18 cellular contexts compared by ENCODE assay signal in genomic region chr11:22343411-22344032, GRCh38. TPM values are rescaled to one million over a fixed set of nuclear protein-coding genes. Genes with fewer than 3 reads are reported as not detected.
DNase-seq lines count a peak whose midpoint lies in the region; ATAC-seq, FAIRE-seq and TF ChIP-seq lines count a peak whose summit lies in the region.
"Had no signal": no experiment of that assay in that cellular context is flagged by ENCODE, and none has a peak within 500 bp of the region (broad histone marks: within the 10 kb centered on the region; RNA-seq: fewer than 3 reads in every experiment).

No MANE protein-coding gene starts in this region.

- H3K9me3 ChIP-seq in endothelial cell of umbilical vein (replicated peaks; ENCODE audit: control insufficient read depth, insufficient read depth, low read length) (no peaks in the 10 kb centered on the region), neural progenitor cell (ENCODE audit: low read depth) (no peaks in the 10 kb centered on the region), OCI-LY7 (ENCODE audit: low read length) (no peaks in the 10 kb centered on the region)

- no peak overlapping the region for H3K27ac ChIP-seq in endothelial cell of umbilical vein (ENCODE audit: insufficient read depth, low read depth, low read length)
- no peak overlapping the region for H3K27ac ChIP-seq in neural progenitor cell
- no peak overlapping the region for H3K27ac ChIP-seq in OCI-LY7 (ENCODE audit: low read depth, low read length, poor library complexity, severe bottlenecking)
- H3K27ac ChIP-seq: BLaER1, brain microvascular endothelial cell, GM23248 had no signal

- H2AFZ ChIP-seq in endothelial cell of umbilical vein (ENCODE audit: low read depth, low read length) (no peak overlapping the region), neural progenitor cell (replicated peaks) (peak overlapping the region; percentile 23), OCI-LY7 (ENCODE audit: low read length) (no peak overlapping the region)
- H2AFZ ChIP-seq: GM23248 had no signal

- H3K9ac ChIP-seq in endothelial cell of umbilical vein (replicated peaks; ENCODE audit: extremely low read depth, insufficient read depth, low read length) (no peak overlapping the region), neural progenitor cell (no peak overlapping the region)
- H3K9ac ChIP-seq: BLaER1, GM23248 had no signal

- H3K4me3 ChIP-seq in endothelial cell of umbilical vein (replicated peaks in 1 of 3; ENCODE audit: insufficient read depth in 1 of 3, low read depth in 1 of 3, low read length in 3 of 3) (no peak overlapping the region), neural progenitor cell (peak overlapping the region; percentile 46), OCI-LY7 (ENCODE audit: low read depth, low read length, poor library complexity, severe bottlenecking) (no peak overlapping the region)
- H3K4me3 ChIP-seq: BLaER1, GM23248 had no signal

- ATAC-seq in HG03432 (IDR thresholded peaks at IDR 0.05; ENCODE audit: unreplicated experiment), result no peak

- H3K9me1 ChIP-seq in endothelial cell of umbilical vein (replicated peaks; ENCODE audit: control insufficient read depth, extremely low read depth, insufficient read depth, low read length), result no peaks in the 10 kb centered on the region

- H3K9me3 Mint-ChIP-seq in neural progenitor cell, result peaks cover 11% of the 10 kb centered on the region

- H3K79me2 ChIP-seq in endothelial cell of umbilical vein (ENCODE audit: control insufficient read depth, insufficient read depth, low read length), result no peaks in the 10 kb centered on the region
- no peaks in the 10 kb centered on the region for H3K79me2 ChIP-seq in neural progenitor cell (ENCODE audit: low read depth)
- no peaks in the 10 kb centered on the region for H3K79me2 ChIP-seq in OCI-LY7 (ENCODE audit: insufficient read depth, low read depth, low read length)

- H3F3A ChIP-seq in neural progenitor cell (ENCODE audit: low read depth), result peaks cover 2% of the 10 kb centered on the region

- intact Hi-C loops in endothelial cell of umbilical vein (cut with micrococcal nuclease) (no loop called here), OCI-LY7 (cut with micrococcal nuclease; ENCODE audit: unreplicated experiment) (no loop called here)

- DNase-seq in ELF-1 (ENCODE audit: low read depth, low spot score), result peak; percentile 34
- peak; percentile 44 for DNase-seq in NCI-H1105 (lab: John Stamatoyannopoulos, UW)
- no peak for DNase-seq in endothelial cell of umbilical vein (ENCODE audit: low read depth, low spot score)
- peak; percentile 46 for DNase-seq in neural progenitor cell (ENCODE audit: low spot score)
- no peak for DNase-seq in NCI-H128 (lab: John Stamatoyannopoulos, UW; ENCODE audit: unreplicated experiment)
- DNase-seq in OCI-LY7 (ENCODE audit: low spot score), result no peak
- DNase-seq in middle frontal gyrus (ENCODE audit: extremely low spot score, low spot score), result no peak
- DNase-seq: activated gamma-delta T cell; brain microvascular endothelial cell; effector CD4-positive, alpha-beta T cell; GM23248; Karpas-422; NCI-H1930 had no signal

- H3K9me2 ChIP-seq in OCI-LY7 (ENCODE audit: insufficient read depth, low read length), result no peaks in the 10 kb centered on the region

- H3K27me3 ChIP-seq in endothelial cell of umbilical vein (ENCODE audit: control insufficient read depth in 2 of 2, insufficient read depth in 2 of 2, low read length in 2 of 2) (peaks cover 43 to 65% of the 10 kb centered on the region in 2 experiments), neural progenitor cell (peaks cover 69% of the 10 kb centered on the region)

- CTCF ChIA-PET in endothelial cell of umbilical vein (lab: Charles Lee), result no interaction called here
- CTCF ChIA-PET in OCI-LY7 (lab: Charles Lee; ENCODE audit: unreplicated experiment), result no interaction called here

- no peak overlapping the region for H3K27ac Mint-ChIP-seq in neural progenitor cell

- BruUV-seq in endothelial cell of umbilical vein (replicated peaks; lab: Mats Ljungman, UMichigan), result no TSS peak
- BruUV-seq in OCI-LY7 (replicated peaks; lab: Mats Ljungman, UMichigan), result no TSS peak

- no peaks in the 10 kb centered on the region for H3K36me3 Mint-ChIP-seq in neural progenitor cell

- TF ChIP-seq CTCF in endothelial cell of umbilical vein (IDR thresholded peaks at IDR 0.05; ENCODE audit: extremely low read depth in 1 of 2, insufficient read depth in 1 of 2, low read depth in 1 of 2, low read length in 2 of 2) (no peak), neural progenitor cell (IDR thresholded peaks at IDR 0.05) (no peak), OCI-LY7 (conservative IDR thresholded peaks at IDR 0.05; ENCODE audit: low read length) (no peak)

- peaks cover 16% of the 10 kb centered on the region for H3K4me1 Mint-ChIP-seq in neural progenitor cell

- no peak overlapping the region for H3K4me3 Mint-ChIP-seq in neural progenitor cell

- peaks cover 53% of the 10 kb centered on the region for H3K27me3 Mint-ChIP-seq in neural progenitor cell (ENCODE audit: insufficient read depth, low read depth)

- no peak overlapping the region for H3K4me2 ChIP-seq in endothelial cell of umbilical vein (ENCODE audit: insufficient read depth, low read length)
- H3K4me2 ChIP-seq in neural progenitor cell, result peak overlapping the region; percentile 88
- H3K4me2 ChIP-seq in OCI-LY7 (ENCODE audit: low read length), result no peak overlapping the region
- H3K4me2 ChIP-seq: BLaER1 had no signal

- no peak for TF ChIP-seq POLR2A in endothelial cell of umbilical vein (IDR thresholded peaks at IDR 0.05; ENCODE audit: low read depth, low read length)

- no peaks in the 10 kb centered on the region for H3K4me1 ChIP-seq in endothelial cell of umbilical vein (ENCODE audit: control insufficient read depth, extremely low read depth, insufficient read depth, low read length)
- H3K4me1 ChIP-seq in neural progenitor cell, result peaks cover 8% of the 10 kb centered on the region
- H3K4me1 ChIP-seq in OCI-LY7 (ENCODE audit: insufficient read depth, low read length, poor library complexity, severe bottlenecking), result no peaks in the 10 kb centered on the region
- H3K4me1 ChIP-seq: BLaER1 had no signal

- POLR2A ChIA-PET in endothelial cell of umbilical vein (lab: Charles Lee), result no interaction called here
- POLR2A ChIA-PET in OCI-LY7 (lab: Charles Lee), result no interaction called here

- dilution Hi-C loops in endothelial cell of umbilical vein (cut with MboI; ENCODE audit: extremely low pct_ligation_motif_present, low sequenced_read_pairs), result no loop called here

- H4K20me1 ChIP-seq in endothelial cell of umbilical vein (replicated peaks; ENCODE audit: control insufficient read depth, extremely low read depth, insufficient read depth, low read length) (no peaks in the 10 kb centered on the region), neural progenitor cell (ENCODE audit: low read depth) (peaks cover 27% of the 10 kb centered on the region), OCI-LY7 (ENCODE audit: insufficient read depth, low read length) (no peaks in the 10 kb centered on the region)
- H4K20me1 ChIP-seq: BLaER1 had no signal

- FAIRE-seq in endothelial cell of umbilical vein (lab: Jason Lieb, UNC), result no peak
- FAIRE-seq: GM19239, islet of Langerhans had no signal

- H3K36me3 ChIP-seq in endothelial cell of umbilical vein (ENCODE audit: control insufficient read depth in 2 of 2, extremely low read depth in 1 of 2, insufficient read depth in 2 of 2, low read length in 2 of 2) (no peaks in the 10 kb centered on the region), neural progenitor cell (no peaks in the 10 kb centered on the region), OCI-LY7 (ENCODE audit: insufficient read depth, low read length) (no peaks in the 10 kb centered on the region)
- H3K36me3 ChIP-seq: BLaER1, brain microvascular endothelial cell had no signal

TF ChIP-seq in endothelial cell of umbilical vein, 7 proteins besides CTCF, POLR2A, EP300 and RAD21:
- TF ChIP-seq EZH2 (IDR thresholded peaks at IDR 0.05; ENCODE audit: borderline replicate concordance, low read depth, low read length, severe bottlenecking), result peak; percentile 5
- TF ChIP-seq, protein P1, sequence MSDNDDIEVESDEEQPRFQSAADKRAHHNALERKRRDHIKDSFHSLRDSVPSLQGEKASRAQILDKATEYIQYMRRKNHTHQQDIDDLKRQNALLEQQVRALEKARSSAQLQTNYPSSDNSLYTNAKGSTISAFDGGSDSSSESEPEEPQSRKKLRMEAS (IDR thresholded peaks at IDR 0.05; ENCODE audit: insufficient read depth, insufficient read length), result no peak
- TF ChIP-seq FOS (IDR thresholded peaks at IDR 0.05; ENCODE audit: borderline replicate concordance, insufficient read depth, low read length), result no peak
- TF ChIP-seq GATA2 (IDR thresholded peaks at IDR 0.05; ENCODE audit: insufficient read depth, insufficient read length, low read depth, low read length), result no peak
TF ChIP-seq in endothelial cell of umbilical vein: peak in this region for 1.

RNA-seq across cellular contexts. Expression of gene SLC17A6, which starts 5.3 kb away (rescaled TPM):
- not detected in 2 replicates for total RNA-seq in endothelial cell of umbilical vein
- not detected in 2 replicates for polyA plus RNA-seq in endothelial cell of umbilical vein
- polyA plus RNA-seq in endothelial cell of umbilical vein (2011; cell fraction: cytosol; rRNA removed), result not detected in 2 replicates
- not detected in 2 replicates for polyA plus RNA-seq in endothelial cell of umbilical vein (2011; cell fraction: nucleus; rRNA removed)
- polyA plus RNA-seq in endothelial cell of umbilical vein (2012), result not detected in 2 replicates
- polyA minus RNA-seq in endothelial cell of umbilical vein, result not detected in 2 replicates
- not detected for polyA minus RNA-seq in endothelial cell of umbilical vein (2011; cell fraction: cytosol; rRNA and poly(A)+ RNA removed)
- not detected in 2 replicates for polyA minus RNA-seq in endothelial cell of umbilical vein (2011; cell fraction: nucleus; rRNA and poly(A)+ RNA removed)
- not detected in 2 replicates for total RNA-seq in neural progenitor cell (ENCODE audit: low replicate concordance)
- total RNA-seq in OCI-LY7 (2014; rRNA removed; shearing (Covaris generic)), result not detected in 2 replicates
- not detected in 2 replicates for total RNA-seq in OCI-LY7 (2022)
- total RNA-seq: GM23248, ureter had no signal
- polyA plus RNA-seq: GM23248 had no signal

Comparison
In these comparisons a context has a peak if more than half of its experiments do, and no peak if none do; other contexts are left out.
1. DNase-seq: peak in ELF-1 (single experiment), NCI-H1105 (single experiment) and neural progenitor cell (single experiment); none in endothelial cell of umbilical vein (single experiment), NCI-H128 (single experiment), OCI-LY7 (single experiment) and middle frontal gyrus (single experiment).